In the genomic region with DNA sequence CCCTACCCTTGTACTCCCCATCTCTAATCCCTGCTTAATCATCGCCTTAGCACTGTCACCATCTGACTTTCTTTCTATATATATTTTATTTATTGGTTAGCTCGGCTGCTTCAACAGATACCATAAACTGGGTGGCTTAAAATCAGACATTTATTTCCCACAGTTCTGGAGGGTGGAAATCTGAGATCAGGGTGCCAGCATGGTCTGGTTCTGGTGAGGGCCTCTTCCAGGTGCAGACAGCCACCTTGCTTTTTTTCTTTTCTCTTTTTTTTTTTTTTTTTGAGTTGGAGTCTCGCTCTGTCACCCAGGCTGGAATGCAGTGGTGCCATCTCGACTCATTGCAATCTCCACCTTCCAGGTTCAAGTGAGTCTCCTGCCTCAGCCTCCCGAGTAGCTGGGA, we compare ENCODE assay signal across 27 cellular contexts.
"Had no signal": no experiment of that assay in that cellular context is flagged by ENCODE, and none has a peak within 500 bp of the region (broad histone marks: within the 10 kb centered on the region; RNA-seq: fewer than 3 reads in every experiment).

No MANE protein-coding gene starts in this region.

- DNase-seq: activated B cell treated with CpG ODN at 0.5 μM for 24 hours; activated CD4-positive, alpha-beta memory T cell treated with anti-CD3 and anti-CD28 coated beads for 36 hours; activated CD4-positive, alpha-beta T cell treated with anti-CD3 and anti-CD28 coated beads for 1 hour; activated CD4-positive, alpha-beta T cell treated with anti-CD3 and anti-CD28 coated beads, Interleukin-2, amount 10 ng/mL, durations not matched to agents 24 days and 14 days; activated CD8-positive, alpha-beta memory T cell treated with anti-CD3 and anti-CD28 coated beads for 24 hours; activated effector memory CD4-positive, alpha-beta T cell treated with anti-CD3 and anti-CD28 coated beads, Interleukin-2, amount 50 U/mL, for 16 hours; activated naive CD4-positive, alpha-beta T cell treated with Interleukin-2 at 50 U/mL for 16 hours; activated T-cell treated with anti-CD3 and anti-CD28 coated beads, Interleukin-2, amount 50 U/mL, for 4 hours; adrenal gland; anterior cingulate cortex; caudate nucleus; MM.1S; NCI-H1105; NCI-H1436; NCI-H1694 treated with DMSO at 0.1 percent for 48 hours; NCI-H2029 treated with DMSO at 0.1 percent for 48 hours; NCI-H345; NCI-H510A; NCI-H526 treated with DMSO at 0.1 percent for 48 hours; PC-3; SHP77; SW 1271; T-helper 9 cell had no signal

- H3K27me3 Mint-ChIP-seq: activated B cell treated with CpG ODN at 0.5 μM for 24 hours had no signal

- H3K27me3 ChIP-seq: adrenal gland, SJSA1 had no signal

- ATAC-seq: activated T-cell treated with anti-CD3 and anti-CD28 coated beads, Interleukin-2, amount 50 U/mL, for 4 hours; PC-3; SK-N-SH treated with all-trans-retinoic acid at 6 μM for 48 hours had no signal

- H3K36me3 Mint-ChIP-seq: activated CD4-positive, alpha-beta memory T cell treated with anti-CD3 and anti-CD28 coated beads for 36 hours; activated naive CD8-positive, alpha-beta T cell had no signal

- H3K27ac Mint-ChIP-seq: activated B cell treated with CpG ODN at 0.5 μM for 24 hours; activated CD4-positive, alpha-beta memory T cell treated with anti-CD3 and anti-CD28 coated beads for 36 hours; activated CD4-positive, alpha-beta T cell treated with anti-CD3 and anti-CD28 coated beads, Interleukin-2, amount 10 ng/mL, durations not matched to agents 24 days and 14 days had no signal

- H3K36me3 ChIP-seq: adrenal gland, SJSA1 had no signal

- H3K9me3 Mint-ChIP-seq: activated B cell treated with CpG ODN at 0.5 μM for 24 hours; activated CD4-positive, alpha-beta memory T cell treated with anti-CD3 and anti-CD28 coated beads for 36 hours; activated CD4-positive, alpha-beta T cell treated with anti-CD3 and anti-CD28 coated beads, Interleukin-2, amount 10 ng/mL, durations not matched to agents 24 days and 14 days; activated T-cell treated with anti-CD3 and anti-CD28 coated beads, Interleukin-2, amount 50 U/mL, for 4 hours had no signal

- H3K4me3 ChIP-seq: adrenal gland, SJSA1 had no signal

- H3K9me3 ChIP-seq: adrenal gland, SJSA1 had no signal

- H3K4me3 Mint-ChIP-seq: activated B cell treated with CpG ODN at 0.5 μM for 24 hours; activated CD4-positive, alpha-beta memory T cell treated with anti-CD3 and anti-CD28 coated beads for 36 hours; activated CD4-positive, alpha-beta T cell treated with anti-CD3 and anti-CD28 coated beads, Interleukin-2, amount 10 ng/mL, durations not matched to agents 24 days and 14 days; activated naive CD8-positive, alpha-beta T cell; activated T-cell treated with anti-CD3 and anti-CD28 coated beads, Interleukin-2, amount 50 U/mL, for 4 hours had no signal

- H3K27ac ChIP-seq: KMS-11, SJSA1 had no signal

- H3K4me1 ChIP-seq: SJSA1 had no signal
